Comparison of ENCODE assay signal across 14 cellular contexts in genomic region chr18:37450434-37451133, GRCh38.
DNase-seq lines count a peak whose midpoint lies in the region; ATAC-seq and TF ChIP-seq lines count a peak whose summit lies in the region.
"Had no signal": no experiment of that assay in that cellular context is flagged by ENCODE, and none has a peak within 500 bp of the region (broad histone marks: within the 10 kb centered on the region; RNA-seq: fewer than 3 reads in every experiment).

No MANE protein-coding gene starts in this region.

- H3K79me1 ChIP-seq in trophoblast cell (ENCODE audit: low read length) = peaks cover 16% of the 10 kb centered on the region

- peak overlapping the region; percentile 15 for H2BK12ac ChIP-seq in trophoblast cell (ENCODE audit: low read length)

- no peak for TF ChIP-seq CTCF in fibroblast of lung (conservative IDR thresholded peaks at IDR 0.05 in 1 of 2, IDR thresholded peaks at IDR 0.05 in 1 of 2; ENCODE audit: low read depth in 1 of 2, low read length in 2 of 2)

- H3K4me2 ChIP-seq in fibroblast of lung (ENCODE audit: extremely low read depth, insufficient read depth, low read length) (no peak overlapping the region), trophoblast cell (ENCODE audit: low read length) (peak overlapping the region; percentile 42)

- H3K36me3 ChIP-seq in fibroblast of lung (ENCODE audit: control insufficient read depth, insufficient read depth, low read length) (no peaks in the 10 kb centered on the region), trophoblast cell (ENCODE audit: control insufficient read depth in 1 of 2, insufficient read depth in 2 of 2, low read length in 2 of 2) (no peaks in the 10 kb centered on the region)
- H3K36me3 ChIP-seq: pancreas, tibial nerve had no signal

- H3K14ac ChIP-seq in trophoblast cell (ENCODE audit: low read length) = peak overlapping the region; percentile 25

- no CpG with 5 or more reads among the region's 12 CpGs for whole genome bisulfite sequencing in trophoblast cell (ENCODE audit: extremely low coverage, insufficient coverage, insufficient read length)

- no peak overlapping the region for H3K23ac ChIP-seq in trophoblast cell (ENCODE audit: low read length)

- H2BK5ac ChIP-seq in trophoblast cell (ENCODE audit: low read depth, low read length, poor library complexity) = no peak overlapping the region

- no peak overlapping the region for H2AFZ ChIP-seq in fibroblast of lung (ENCODE audit: low read length)
- H2AFZ ChIP-seq in trophoblast cell (ENCODE audit: insufficient read depth, low read length, poor library complexity) = no peak overlapping the region

- no peak overlapping the region for H3K4me3 ChIP-seq in fibroblast of lung (replicated peaks in 1 of 4; ENCODE audit: control extremely low read depth in 1 of 4, insufficient read depth in 1 of 4, low read depth in 3 of 4, low read length in 4 of 4)
- H3K4me3 ChIP-seq in trophoblast cell (ENCODE audit: low read depth, low read length) = no peak overlapping the region
- H3K4me3 ChIP-seq: pancreas, tibial nerve had no signal

- no peak overlapping the region for H4K8ac ChIP-seq in trophoblast cell (ENCODE audit: low read depth, low read length)

- H3K27ac ChIP-seq in fibroblast of lung (ENCODE audit: insufficient read depth, low read length) (no peak overlapping the region), trophoblast cell (ENCODE audit: low read depth, low read length) (peak overlapping the region; percentile 2)
- H3K27ac ChIP-seq: pancreas, tibial nerve, VCaP had no signal

- DNase-seq in NCI-H1436 (lab: John Stamatoyannopoulos, UW) = peak; percentile 39
- DNase-seq in NCI-H1436 treated with DMSO at 0.1 percent for 48 hours (lab: John Stamatoyannopoulos, UW) = no peak
- DNase-seq in NCI-H2171 (lab: John Stamatoyannopoulos, UW) = peak; percentile 31
- DNase-seq in fibroblast of lung (ENCODE audit: low read depth in 2 of 2) = peak; percentile 13 to 33
- peak; percentile 33 to 34 for DNase-seq in trophoblast cell
- no peak for DNase-seq in activated T-cell treated with anti-CD3 and anti-CD28 coated beads, Interleukin-2, amount 50 U/mL, for 1 hour
- DNase-seq: hippocampal formation, OCI-M1 had no signal

- peak overlapping the region; percentile 50 for H2BK120ac ChIP-seq in trophoblast cell (ENCODE audit: insufficient read depth, low read length, poor library complexity)

- no peaks in the 10 kb centered on the region for H3K27me3 ChIP-seq in fibroblast of lung (ENCODE audit: control insufficient read depth, insufficient read depth, low read length)
- H3K27me3 ChIP-seq in trophoblast cell (ENCODE audit: insufficient read depth, low read length) = no peaks in the 10 kb centered on the region
- H3K27me3 ChIP-seq: pancreas, tibial nerve had no signal

- H3K9ac ChIP-seq in fibroblast of lung (ENCODE audit: insufficient read depth, low read length) (no peak overlapping the region), trophoblast cell (ENCODE audit: low read length) (no peak overlapping the region)

- no peak overlapping the region for H4K12ac ChIP-seq in trophoblast cell (ENCODE audit: low read depth, low read length)

- H3K79me2 ChIP-seq in fibroblast of lung (ENCODE audit: control insufficient read depth, insufficient read depth, low read length) = no peaks in the 10 kb centered on the region
- no peaks in the 10 kb centered on the region for H3K79me2 ChIP-seq in trophoblast cell (ENCODE audit: control insufficient read depth, insufficient read depth, low read length, poor library complexity)

- no peak overlapping the region for H3K4ac ChIP-seq in trophoblast cell (ENCODE audit: low read depth, low read length)

- no peaks in the 10 kb centered on the region for H4K20me1 ChIP-seq in fibroblast of lung (ENCODE audit: control insufficient read depth, extremely low read depth, insufficient read depth, low read length)

- ATAC-seq in HG02938 (IDR thresholded peaks at IDR 0.05; ENCODE audit: unreplicated experiment) (no peak), GM19351 (IDR thresholded peaks at IDR 0.05; ENCODE audit: unreplicated experiment) (no peak)
- ATAC-seq: activated T-helper 17 cell treated with anti-CD3 and anti-CD28 coated beads, Interleukin-2, amount 50 U/mL, for 72 hours had no signal

- H2AK5ac ChIP-seq in trophoblast cell (ENCODE audit: low read length) = no peak overlapping the region

- no peaks in the 10 kb centered on the region for H3K4me1 ChIP-seq in fibroblast of lung (ENCODE audit: control insufficient read depth, extremely low read depth, insufficient read depth, low read length)
- H3K4me1 ChIP-seq in trophoblast cell (ENCODE audit: control insufficient read depth in 1 of 2, insufficient read depth in 2 of 2, low read length in 2 of 2) = peaks cover 27 to 37% of the 10 kb centered on the region in 2 experiments
- H3K4me1 ChIP-seq: pancreas, tibial nerve had no signal

- H3K9me3 ChIP-seq in fibroblast of lung (ENCODE audit: control insufficient read depth, insufficient read depth, low read depth, low read length) (no peaks in the 10 kb centered on the region), trophoblast cell (ENCODE audit: insufficient read depth, low read depth, low read length) (peaks cover 2% of the 10 kb centered on the region)
- H3K9me3 ChIP-seq: pancreas, tibial nerve had no signal

- peak overlapping the region; percentile 53 for H4K91ac ChIP-seq in trophoblast cell (ENCODE audit: low read depth, low read length)

- H3K18ac ChIP-seq in trophoblast cell (ENCODE audit: low read length) = peak overlapping the region; percentile 0

Comparison
In these comparisons a context has a peak if more than half of its experiments do, and no peak if none do; other contexts are left out.
1. DNase-seq: peak in NCI-H1436 (single experiment), NCI-H2171 (single experiment), fibroblast of lung (2 of 2) and trophoblast cell (2 of 2); none in NCI-H1436 treated with DMSO at 0.1 percent for 48 hours (single experiment) and activated T-cell treated with anti-CD3 and anti-CD28 coated beads, Interleukin-2, amount 50 U/mL, for 1 hour (single experiment).